In genomic region chr1:226764533-226764932, GRCh38 we compare ENCODE assay signal across 11 cellular contexts. TPM values are rescaled to one million over a fixed set of nuclear protein-coding genes. Genes with fewer than 3 reads are reported as not detected.
DNase-seq lines count a peak whose midpoint lies in the region; ATAC-seq, FAIRE-seq and TF ChIP-seq lines count a peak whose summit lies in the region.
"Had no signal": no experiment of that assay in that cellular context is flagged by ENCODE, and none has a peak within 500 bp of the region (broad histone marks: within the 10 kb centered on the region; RNA-seq: fewer than 3 reads in every experiment).

No MANE protein-coding gene starts in this region.

- TF ChIP-seq CTCF in smooth muscle cell (IDR thresholded peaks at IDR 0.05; ENCODE audit: borderline replicate concordance, insufficient read depth, poor library complexity, severe bottlenecking): no peak

- no peak for DNase-seq in activated naive CD8-positive, alpha-beta T cell treated with anti-CD3 and anti-CD28 coated beads, Interleukin-2, amount 10 ng/mL, durations not matched to agents 7 days and 5 days
- no peak for DNase-seq in activated naive CD8-positive, alpha-beta T cell treated with anti-CD3 and anti-CD28 coated beads for 36 hours
- DNase-seq in smooth muscle cell (lab: John Stamatoyannopoulos, UW; ENCODE audit: unreplicated experiment) (no peak), urothelium cell line (ENCODE audit: low spot score) (no peak), HPDE6-E6E7 (ENCODE audit: extremely low spot score) (no peak)
- DNase-seq: AML-193, posterior cingulate gyrus, SHP77 treated with DMSO at 0.1 percent for 48 hours had no signal

- no peaks in the 10 kb centered on the region for H3K9me3 Mint-ChIP-seq in activated naive CD8-positive, alpha-beta T cell treated with anti-CD3 and anti-CD28 coated beads, Interleukin-2, amount 10 ng/mL, durations not matched to agents 7 days and 5 days
- H3K9me3 Mint-ChIP-seq in activated naive CD8-positive, alpha-beta T cell treated with anti-CD3 and anti-CD28 coated beads for 36 hours: no peaks in the 10 kb centered on the region

- no peak overlapping the region for H3K9ac ChIP-seq in smooth muscle cell (ENCODE audit: low read depth)

- peaks cover 12% of the 10 kb centered on the region for H3F3A ChIP-seq in smooth muscle cell (ENCODE audit: low read depth)

- H4K20me1 ChIP-seq in smooth muscle cell (ENCODE audit: low read depth): no peaks in the 10 kb centered on the region

- H3K36me3 Mint-ChIP-seq in activated naive CD8-positive, alpha-beta T cell treated with anti-CD3 and anti-CD28 coated beads, Interleukin-2, amount 10 ng/mL, durations not matched to agents 7 days and 5 days: no peaks in the 10 kb centered on the region
- H3K36me3 Mint-ChIP-seq in activated naive CD8-positive, alpha-beta T cell treated with anti-CD3 and anti-CD28 coated beads for 36 hours: no peaks in the 10 kb centered on the region

- no peak for ATAC-seq in activated naive CD8-positive, alpha-beta T cell treated with anti-CD3 and anti-CD28 coated beads, Interleukin-2, amount 10 ng/mL, durations not matched to agents 7 days and 5 days (ENCODE audit: low read depth)
- peak; percentile 89 for ATAC-seq in HG02571 (IDR thresholded peaks at IDR 0.05; ENCODE audit: unreplicated experiment)
- peak; percentile 89 for ATAC-seq in HG03571 (IDR thresholded peaks at IDR 0.05; ENCODE audit: unreplicated experiment)
- ATAC-seq in HG02588 (IDR thresholded peaks at IDR 0.05; ENCODE audit: unreplicated experiment): no peak

- no peaks in the 10 kb centered on the region for H3K27me3 ChIP-seq in smooth muscle cell (ENCODE audit: low read depth)

- H3K27me3 Mint-ChIP-seq in activated naive CD8-positive, alpha-beta T cell treated with anti-CD3 and anti-CD28 coated beads, Interleukin-2, amount 10 ng/mL, durations not matched to agents 7 days and 5 days: peaks cover 15% of the 10 kb centered on the region
- H3K27me3 Mint-ChIP-seq in activated naive CD8-positive, alpha-beta T cell treated with anti-CD3 and anti-CD28 coated beads for 36 hours: no peaks in the 10 kb centered on the region

- no peaks in the 10 kb centered on the region for H3K9me3 ChIP-seq in smooth muscle cell (replicated peaks; ENCODE audit: low read depth)

- H3K79me2 ChIP-seq in smooth muscle cell (ENCODE audit: low read depth): no peaks in the 10 kb centered on the region

- H3K4me2 ChIP-seq in smooth muscle cell: peak overlapping the region; percentile 47

- POLR2A ChIA-PET in activated naive CD8-positive, alpha-beta T cell treated with anti-CD3 and anti-CD28 coated beads, Interleukin-2, amount 10 ng/mL, durations not matched to agents 7 days and 5 days (lab: Charles Lee): interaction anchor here (0.7 kb wide), 1 partner anchor 25 kb away, joined by 3 read pairs; the partner anchor contains the start of gene ITPKB

- FAIRE-seq in urothelium cell line (lab: Jason Lieb, UNC): no peak

- H3K4me1 ChIP-seq in smooth muscle cell (ENCODE audit: low read depth): no peaks in the 10 kb centered on the region

- peak overlapping the region; percentile 8 for H3K27ac Mint-ChIP-seq in activated naive CD8-positive, alpha-beta T cell treated with anti-CD3 and anti-CD28 coated beads, Interleukin-2, amount 10 ng/mL, durations not matched to agents 7 days and 5 days
- H3K27ac Mint-ChIP-seq in activated naive CD8-positive, alpha-beta T cell treated with anti-CD3 and anti-CD28 coated beads for 36 hours: no peak overlapping the region

- peaks cover 18% of the 10 kb centered on the region for H3K4me1 Mint-ChIP-seq in activated naive CD8-positive, alpha-beta T cell treated with anti-CD3 and anti-CD28 coated beads, Interleukin-2, amount 10 ng/mL, durations not matched to agents 7 days and 5 days
- peaks cover 21% of the 10 kb centered on the region for H3K4me1 Mint-ChIP-seq in activated naive CD8-positive, alpha-beta T cell treated with anti-CD3 and anti-CD28 coated beads for 36 hours

- H3K36me3 ChIP-seq in smooth muscle cell (ENCODE audit: low read depth): no peaks in the 10 kb centered on the region

- peak overlapping the region; percentile 90 for H3K27ac ChIP-seq in smooth muscle cell (ENCODE audit: low read depth)

- WGBS in smooth muscle cell (ENCODE audit: low lambda C conversion rate): 89% methylated on average over 2 of the region's 2 CpGs

- H3K4me3 Mint-ChIP-seq in activated naive CD8-positive, alpha-beta T cell treated with anti-CD3 and anti-CD28 coated beads, Interleukin-2, amount 10 ng/mL, durations not matched to agents 7 days and 5 days: no peak overlapping the region
- H3K4me3 Mint-ChIP-seq in activated naive CD8-positive, alpha-beta T cell treated with anti-CD3 and anti-CD28 coated beads for 36 hours: no peak overlapping the region

- no peak overlapping the region for H2AFZ ChIP-seq in smooth muscle cell (ENCODE audit: low read depth)

- no peak overlapping the region for H3K4me3 ChIP-seq in smooth muscle cell

RNA-seq across cellular contexts. Expression of gene ITPKB, which starts 25.5 kb away (rescaled TPM):
- 10 to 100 TPM; 75.3 to 76.9 TPM for total RNA-seq in activated naive CD8-positive, alpha-beta T cell treated with anti-CD3 and anti-CD28 coated beads, Interleukin-2, amount 10 ng/mL, durations not matched to agents 7 days and 5 days
- total RNA-seq in activated naive CD8-positive, alpha-beta T cell treated with anti-CD3 and anti-CD28 coated beads for 36 hours: 10 to 100 TPM; 30.7 to 30.8 TPM
- 8.9 and 12.5 TPM in 2 replicates for total RNA-seq in smooth muscle cell
- 11.4 and 12.2 TPM in 2 replicates for polyA plus RNA-seq in smooth muscle cell

Comparison
In these comparisons a context has a peak if more than half of its experiments do, and no peak if none do; other contexts are left out.
1. ATAC-seq: peak in HG02571 (single experiment) and HG03571 (single experiment); none in activated naive CD8-positive, alpha-beta T cell treated with anti-CD3 and anti-CD28 coated beads, Interleukin-2, amount 10 ng/mL, durations not matched to agents 7 days and 5 days (single experiment) and HG02588 (single experiment).